In the genomic region with DNA sequence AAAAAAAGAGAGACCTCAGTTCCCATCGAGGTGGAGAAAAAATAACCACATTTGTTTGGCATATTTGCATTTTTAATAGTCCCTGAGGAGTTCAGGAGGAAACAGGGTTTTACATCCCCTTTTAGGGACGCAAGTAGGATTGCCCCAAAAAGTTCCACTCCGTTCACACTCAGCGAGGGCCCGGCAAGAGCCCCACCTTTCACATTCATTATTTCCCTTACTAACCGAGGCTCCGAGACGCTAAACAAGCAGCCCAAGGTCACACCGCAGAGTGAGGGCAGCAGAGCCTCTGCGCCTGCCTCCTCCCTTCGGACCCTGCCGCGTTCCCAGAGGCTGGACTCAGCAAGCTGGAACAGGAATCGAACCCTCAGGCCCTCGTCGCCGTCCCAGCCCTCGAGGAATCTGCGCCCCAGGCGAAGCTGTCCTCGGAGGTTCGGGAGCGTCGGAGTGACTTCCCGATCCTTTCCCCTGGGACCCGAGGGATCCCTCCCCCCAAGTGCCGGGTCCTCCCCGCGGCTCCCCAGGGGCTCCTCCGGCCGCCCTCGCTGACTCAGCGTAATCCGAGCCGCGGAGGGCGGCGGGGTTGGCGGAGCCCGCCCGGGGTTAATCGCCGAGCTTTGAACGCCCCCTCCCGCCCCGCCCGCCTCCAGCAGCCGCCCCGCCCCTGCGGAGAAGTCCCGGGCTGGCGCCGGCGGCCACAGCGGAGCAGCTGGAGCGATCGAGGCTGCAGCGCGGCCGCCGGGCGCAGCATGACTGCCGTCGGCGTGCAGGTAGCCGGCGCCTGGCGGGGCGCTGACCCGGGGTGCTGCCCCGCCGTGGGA, we compare ENCODE assay signal across 8 cellular contexts. TPM values are rescaled to one million over a fixed set of nuclear protein-coding genes. Genes with fewer than 3 reads are reported as not detected.
DNase-seq lines count a peak whose midpoint lies in the region; ATAC-seq and TF ChIP-seq lines count a peak whose summit lies in the region.

A gene with protein sequence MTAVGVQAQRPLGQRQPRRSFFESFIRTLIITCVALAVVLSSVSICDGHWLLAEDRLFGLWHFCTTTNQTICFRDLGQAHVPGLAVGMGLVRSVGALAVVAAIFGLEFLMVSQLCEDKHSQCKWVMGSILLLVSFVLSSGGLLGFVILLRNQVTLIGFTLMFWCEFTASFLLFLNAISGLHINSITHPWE (plus strand): TSS at position 700 of the 821 bp plus-strand sequence. CDS start 50 bp downstream, at position 750.

- TF ChIP-seq CTCF in epithelial cell of proximal tubule (conservative IDR thresholded peaks at IDR 0.05; ENCODE audit: low read depth, low read length) (no peak), upper lobe of left lung (IDR thresholded peaks at IDR 0.05) (no peak)

- peaks cover 73 to 82% of the 10 kb centered on the region in 2 donors for H3K4me1 ChIP-seq in mucosa of rectum (ENCODE audit: control insufficient read depth in 2 of 2, insufficient read depth in 2 of 2, low read length in 2 of 2)
- H3K4me1 ChIP-seq in upper lobe of left lung: peaks cover 68 to 99% (median 89%) of the 10 kb centered on the region in 4 donors

- H3K27me3 ChIP-seq in mucosa of rectum (ENCODE audit: control insufficient read depth in 2 of 2, insufficient read depth in 2 of 2, low read length in 2 of 2) (no peaks in the 10 kb centered on the region), upper lobe of left lung (no peaks in the 10 kb centered on the region)

- no peaks in the 10 kb centered on the region for H3K36me3 ChIP-seq in mucosa of rectum (ENCODE audit: control insufficient read depth in 2 of 2, insufficient read depth in 2 of 2, low read length in 2 of 2)
- no peaks in the 10 kb centered on the region for H3K36me3 ChIP-seq in upper lobe of left lung

- peak within 1 kb of the TSS; percentile 91 to 92 for H3K9ac ChIP-seq in mucosa of rectum (ENCODE audit: low read depth in 1 of 2, low read length in 2 of 2)

- 4 to 14% methylated on average over 8 to 67 of the region's 72 CpGs for WGBS in upper lobe of left lung, 2 donors

- DNase-seq in NOMO-1 (lab: John Stamatoyannopoulos, UW; ENCODE audit: unreplicated experiment in 2 of 2) (peak; percentile 2 to 4), NOMO-1 treated with dmso at 0.1 percent for 144 hours (lab: John Stamatoyannopoulos, UW; ENCODE audit: unreplicated experiment) (no peak), RPMI7951 (ENCODE audit: low read depth) (peak; percentile 76), epithelial cell of proximal tubule (ENCODE audit: low read depth) (no peak), upper lobe of left lung (peak; percentile 78 to 94)

- ATAC-seq in GM21367 (IDR thresholded peaks at IDR 0.05; ENCODE audit: unreplicated experiment): peak; percentile 65
- ATAC-seq in HG03521 (IDR thresholded peaks at IDR 0.05; ENCODE audit: unreplicated experiment): peak; percentile 48
- ATAC-seq in upper lobe of left lung (ENCODE audit: low FRiP score in 2 of 2): peak; percentile 38 to 86

- H3K4me3 ChIP-seq in epithelial cell of proximal tubule (ENCODE audit: low read depth, low read length): peak within 1 kb of the TSS; percentile 63
- peak within 1 kb of the TSS; percentile 72 to 84 for H3K4me3 ChIP-seq in mucosa of rectum (ENCODE audit: low read length in 2 of 2)
- H3K4me3 ChIP-seq in upper lobe of left lung: peak within 1 kb of the TSS; percentile 59 to 87 (median 75)

- H3K9me3 ChIP-seq in mucosa of rectum (ENCODE audit: control insufficient read depth in 2 of 2, low read length in 2 of 2): no peaks in the 10 kb centered on the region
- H3K9me3 ChIP-seq in upper lobe of left lung: no peaks in the 10 kb centered on the region

- TF ChIP-seq EP300 in upper lobe of left lung (IDR thresholded peaks at IDR 0.05): no peak

- H3K27ac ChIP-seq in mucosa of rectum (ENCODE audit: low read depth in 2 of 2, low read length in 2 of 2) (peak within 1 kb of the TSS; percentile 89 to 97), upper lobe of left lung (peak within 1 kb of the TSS; percentile 75 to 90 (median 89))

- TF ChIP-seq POLR2A in upper lobe of left lung (IDR thresholded peaks at IDR 0.05): peak in 1 of 4 donors; percentile 64

RNA-seq across cellular contexts. Expression of the gene that starts here (rescaled TPM):
- not detected in 2 replicates for total RNA-seq in RPMI7951 (2014; rRNA removed; shearing (Covaris generic))
- 0.36 and 1.2 TPM in 2 replicates for total RNA-seq in epithelial cell of proximal tubule
- total RNA-seq in upper lobe of left lung: 10 to 100 TPM in 5 of 6 donors, 1 to 10 TPM in 1; 9.3 to 28.5 (median 14.5) TPM

Comparison
In these comparisons a context has a peak if more than half of its experiments do, and no peak if none do; other contexts are left out.
1. DNase-seq: peak in NOMO-1 (2 of 2) and upper lobe of left lung (2 of 2); none in NOMO-1 treated with dmso at 0.1 percent for 144 hours (single experiment) and epithelial cell of proximal tubule (single experiment).
2. Peak in DNase-seq in RPMI7951; RNA of the gene not detected or under 1 TPM.
3. Peak in every context shown above with its lines, with median percentiles within 50 percentile points of each other: ATAC-seq and H3K4me3 ChIP-seq.